In genomic region chr17:59846391-59847165, GRCh38 we compare ENCODE assay signal across 8 cellular contexts. TPM values are rescaled to one million over a fixed set of nuclear protein-coding genes. Genes with fewer than 3 reads are reported as not detected.
DNase-seq lines count a peak whose midpoint lies in the region; ATAC-seq lines count a peak whose summit lies in the region.

No MANE protein-coding gene starts in this region.

- peak overlapping the region; percentile 45 to 61 for H3K9ac ChIP-seq in duodenal mucosa (ENCODE audit: low read depth in 1 of 2, low read length in 2 of 2)
- no peak overlapping the region for H3K9ac ChIP-seq in muscle layer of colon (ENCODE audit: low read length)

- DNase-seq in RPMI8226 = peak; percentile 68
- DNase-seq in NCI-H1105 treated with DMSO at 0.1 percent for 48 hours (lab: John Stamatoyannopoulos, UW) = no peak
- DNase-seq in occipital lobe (lab: John Stamatoyannopoulos, UW) = no peak

- H3K4me3 ChIP-seq in ACC112 (ENCODE audit: low read depth, low read length) (peak overlapping the region; percentile 20; the same call in 1 of the 2 replicates), duodenal mucosa (ENCODE audit: low read depth in 1 of 2, low read length in 2 of 2) (peak overlapping the region; percentile 2 to 33), muscle layer of colon (ENCODE audit: low read depth in 1 of 2, low read length in 2 of 2) (no peak overlapping the region)

- H3K27ac ChIP-seq in ACC112 (ENCODE audit: low read depth, low read length) = peak overlapping the region; percentile 99
- H3K27ac ChIP-seq in duodenal mucosa (ENCODE audit: low read depth, low read length) = peak overlapping the region; percentile 71
- H3K27ac ChIP-seq in muscle layer of colon (ENCODE audit: low read depth, low read length) = peak overlapping the region; percentile 93

- peaks cover 32% of the 10 kb centered on the region for H3K4me1 ChIP-seq in ACC112 (ENCODE audit: control insufficient read depth, insufficient read depth, low read length, unreplicated experiment)
- H3K4me1 ChIP-seq in duodenal mucosa (ENCODE audit: control insufficient read depth in 1 of 2, insufficient read depth in 2 of 2, low read length in 2 of 2) = peaks cover 54 to 59% of the 10 kb centered on the region in 2 donors
- H3K4me1 ChIP-seq in muscle layer of colon (ENCODE audit: insufficient read depth, low read length) = peaks cover 54% of the 10 kb centered on the region

- H2AFZ ChIP-seq in ACC112 (ENCODE audit: low read length, unreplicated experiment) = no peak overlapping the region

- ATAC-seq in GM18502 (IDR thresholded peaks at IDR 0.05; ENCODE audit: poor library complexity, unreplicated experiment) = peak; percentile 58
- peak; percentile 46 for ATAC-seq in HG03108 (IDR thresholded peaks at IDR 0.05; ENCODE audit: unreplicated experiment)

- H3K9me3 ChIP-seq in duodenal mucosa (ENCODE audit: control insufficient read depth in 1 of 2, low read length in 2 of 2) = no peaks in the 10 kb centered on the region
- H3K9me3 ChIP-seq in muscle layer of colon (ENCODE audit: low read length) = no peaks in the 10 kb centered on the region

- H3K79me2 ChIP-seq in ACC112 (ENCODE audit: control insufficient read depth, insufficient read depth, low read length, unreplicated experiment) = no peaks in the 10 kb centered on the region

- H3K27me3 ChIP-seq in ACC112 (ENCODE audit: insufficient read depth, low read length) = no peaks in the 10 kb centered on the region
- H3K27me3 ChIP-seq in duodenal mucosa (ENCODE audit: control insufficient read depth in 1 of 2, insufficient read depth in 2 of 2, low read length in 2 of 2) = no peaks in the 10 kb centered on the region
- no peaks in the 10 kb centered on the region for H3K27me3 ChIP-seq in muscle layer of colon (ENCODE audit: control insufficient read depth in 1 of 2, insufficient read depth in 2 of 2, low read length in 2 of 2)

- H3K36me3 ChIP-seq in ACC112 (ENCODE audit: insufficient read depth, low read length) = peaks cover 2% of the 10 kb centered on the region; the same call in 1 of the 2 replicates
- H3K36me3 ChIP-seq in duodenal mucosa (ENCODE audit: control insufficient read depth in 1 of 2, insufficient read depth in 2 of 2, low read length in 2 of 2) = no peaks in the 10 kb centered on the region
- H3K36me3 ChIP-seq in muscle layer of colon (ENCODE audit: insufficient read depth, low read length) = no peaks in the 10 kb centered on the region

RNA-seq across cellular contexts. Expression of gene TUBD1, which starts 46.2 kb away (rescaled TPM):
- 9.8 TPM for total RNA-seq in occipital lobe

RNA-seq across cellular contexts. Expression of gene RPS6KB1, which starts 46.3 kb away (rescaled TPM):
- 50.1 TPM for total RNA-seq in occipital lobe

Comparison
In these comparisons a context has a peak if more than half of its experiments do, and no peak if none do; other contexts are left out.
1. H3K4me3 ChIP-seq: peak in ACC112 (single experiment) and duodenal mucosa (2 of 2); none in muscle layer of colon (0 of 2).
2. Peak in every context shown above with its lines, with median percentiles within 50 percentile points of each other: H3K27ac ChIP-seq.